In the genomic region with DNA sequence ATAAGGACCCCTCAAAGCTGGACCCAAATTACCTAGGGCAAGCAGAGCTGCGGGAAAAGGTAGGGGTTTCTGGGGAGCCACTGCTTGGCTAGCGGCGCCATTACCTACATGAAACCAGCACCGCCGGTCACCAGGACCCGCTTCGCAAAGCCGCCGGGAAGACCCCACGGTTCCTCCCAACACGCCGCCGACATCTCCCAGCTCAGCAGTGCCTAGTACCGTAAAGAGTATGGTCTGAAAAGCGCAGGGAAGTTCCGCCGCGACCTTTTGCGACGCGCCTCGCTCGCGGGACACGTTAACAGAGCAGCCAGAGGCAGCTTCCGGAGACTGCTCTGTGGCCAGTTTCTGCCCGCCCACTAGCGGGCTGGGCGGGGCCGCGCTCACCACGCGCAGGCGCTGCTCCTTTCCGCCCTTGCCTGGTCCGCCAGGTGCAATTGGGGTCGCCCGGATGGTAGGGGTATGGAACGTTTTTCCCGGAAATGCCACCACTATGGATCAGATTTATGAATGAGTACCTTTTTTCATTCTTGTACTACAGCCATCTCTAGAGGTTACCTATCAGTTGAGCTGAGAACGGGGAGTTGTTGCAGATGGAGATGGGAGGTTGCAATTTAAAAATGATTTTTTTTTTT, we compare ENCODE assay signal across 1 cellular context.
TF ChIP-seq lines count a peak whose summit lies in the region.

A gene with protein sequence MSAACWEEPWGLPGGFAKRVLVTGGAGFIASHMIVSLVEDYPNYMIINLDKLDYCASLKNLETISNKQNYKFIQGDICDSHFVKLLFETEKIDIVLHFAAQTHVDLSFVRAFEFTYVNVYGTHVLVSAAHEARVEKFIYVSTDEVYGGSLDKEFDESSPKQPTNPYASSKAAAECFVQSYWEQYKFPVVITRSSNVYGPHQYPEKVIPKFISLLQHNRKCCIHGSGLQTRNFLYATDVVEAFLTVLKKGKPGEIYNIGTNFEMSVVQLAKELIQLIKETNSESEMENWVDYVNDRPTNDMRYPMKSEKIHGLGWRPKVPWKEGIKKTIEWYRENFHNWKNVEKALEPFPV (minus strand): TSS at position 210 of the 632 bp plus-strand sequence. CDS start 16 bp downstream, at position 194.

TF ChIP-seq in GM12878, 131 proteins besides CTCF, POLR2A, EP300 and RAD21 (continued from another document and continues in another):
- TF ChIP-seq, protein P1, sequence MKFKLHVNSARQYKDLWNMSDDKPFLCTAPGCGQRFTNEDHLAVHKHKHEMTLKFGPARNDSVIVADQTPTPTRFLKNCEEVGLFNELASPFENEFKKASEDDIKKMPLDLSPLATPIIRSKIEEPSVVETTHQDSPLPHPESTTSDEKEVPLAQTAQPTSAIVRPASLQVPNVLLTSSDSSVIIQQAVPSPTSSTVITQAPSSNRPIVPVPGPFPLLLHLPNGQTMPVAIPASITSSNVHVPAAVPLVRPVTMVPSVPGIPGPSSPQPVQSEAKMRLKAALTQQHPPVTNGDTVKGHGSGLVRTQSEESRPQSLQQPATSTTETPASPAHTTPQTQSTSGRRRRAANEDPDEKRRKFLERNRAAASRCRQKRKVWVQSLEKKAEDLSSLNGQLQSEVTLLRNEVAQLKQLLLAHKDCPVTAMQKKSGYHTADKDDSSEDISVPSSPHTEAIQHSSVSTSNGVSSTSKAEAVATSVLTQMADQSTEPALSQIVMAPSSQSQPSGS (IDR thresholded peaks at IDR 0.05; ENCODE audit: low read length) = no peak
- TF ChIP-seq, protein P2, sequence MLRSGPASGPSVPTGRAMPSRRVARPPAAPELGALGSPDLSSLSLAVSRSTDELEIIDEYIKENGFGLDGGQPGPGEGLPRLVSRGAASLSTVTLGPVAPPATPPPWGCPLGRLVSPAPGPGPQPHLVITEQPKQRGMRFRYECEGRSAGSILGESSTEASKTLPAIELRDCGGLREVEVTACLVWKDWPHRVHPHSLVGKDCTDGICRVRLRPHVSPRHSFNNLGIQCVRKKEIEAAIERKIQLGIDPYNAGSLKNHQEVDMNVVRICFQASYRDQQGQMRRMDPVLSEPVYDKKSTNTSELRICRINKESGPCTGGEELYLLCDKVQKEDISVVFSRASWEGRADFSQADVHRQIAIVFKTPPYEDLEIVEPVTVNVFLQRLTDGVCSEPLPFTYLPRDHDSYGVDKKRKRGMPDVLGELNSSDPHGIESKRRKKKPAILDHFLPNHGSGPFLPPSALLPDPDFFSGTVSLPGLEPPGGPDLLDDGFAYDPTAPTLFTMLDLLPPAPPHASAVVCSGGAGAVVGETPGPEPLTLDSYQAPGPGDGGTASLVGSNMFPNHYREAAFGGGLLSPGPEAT (IDR thresholded peaks at IDR 0.05; ENCODE audit: low read depth) = peak; percentile 29; the same call in 1 of the 2 replicates
- TF ChIP-seq TCF3 (IDR thresholded peaks at IDR 0.05; ENCODE audit: borderline replicate concordance, insufficient read depth, low read depth, low read length) (no peak), MEF2B (IDR thresholded peaks at IDR 0.05; ENCODE audit: partially characterized antibody, poor library complexity, severe bottlenecking) (no peak), SP1 (IDR thresholded peaks at IDR 0.05; ENCODE audit: low read depth, low read length) (peak; percentile 59), EED (IDR thresholded peaks at IDR 0.05; ENCODE audit: low read depth) (no peak), RCOR1 (conservative IDR thresholded peaks at IDR 0.05; ENCODE audit: low read depth, low read length) (0 out of 2 replicates have a peak, but pooled peaks have one; percentile 65), SIN3A (IDR thresholded peaks at IDR 0.05; ENCODE audit: low read depth, low read length) (peak; percentile 72), KAT2A (conservative IDR thresholded peaks at IDR 0.05; ENCODE audit: control insufficient read depth, low read depth, low read length) (no peak), CHD4 (IDR thresholded peaks at IDR 0.05) (no peak), MTA3 (IDR thresholded peaks at IDR 0.05; ENCODE audit: borderline replicate concordance, low read length) (no peak), RELA (IDR thresholded peaks at IDR 0.05; ENCODE audit: borderline replicate concordance, partially characterized antibody) (peak; percentile 61), CHD2 (IDR thresholded peaks at IDR 0.05; ENCODE audit: borderline replicate concordance, low read depth, low read length) (peak; percentile 92), NBN (IDR thresholded peaks at IDR 0.05) (peak; percentile 77), EGR1 (IDR thresholded peaks at IDR 0.05; ENCODE audit: borderline replicate concordance in 1 of 2, low read depth in 2 of 2, low read length in 2 of 2) (no peak)
- TF ChIP-seq, protein P3, sequence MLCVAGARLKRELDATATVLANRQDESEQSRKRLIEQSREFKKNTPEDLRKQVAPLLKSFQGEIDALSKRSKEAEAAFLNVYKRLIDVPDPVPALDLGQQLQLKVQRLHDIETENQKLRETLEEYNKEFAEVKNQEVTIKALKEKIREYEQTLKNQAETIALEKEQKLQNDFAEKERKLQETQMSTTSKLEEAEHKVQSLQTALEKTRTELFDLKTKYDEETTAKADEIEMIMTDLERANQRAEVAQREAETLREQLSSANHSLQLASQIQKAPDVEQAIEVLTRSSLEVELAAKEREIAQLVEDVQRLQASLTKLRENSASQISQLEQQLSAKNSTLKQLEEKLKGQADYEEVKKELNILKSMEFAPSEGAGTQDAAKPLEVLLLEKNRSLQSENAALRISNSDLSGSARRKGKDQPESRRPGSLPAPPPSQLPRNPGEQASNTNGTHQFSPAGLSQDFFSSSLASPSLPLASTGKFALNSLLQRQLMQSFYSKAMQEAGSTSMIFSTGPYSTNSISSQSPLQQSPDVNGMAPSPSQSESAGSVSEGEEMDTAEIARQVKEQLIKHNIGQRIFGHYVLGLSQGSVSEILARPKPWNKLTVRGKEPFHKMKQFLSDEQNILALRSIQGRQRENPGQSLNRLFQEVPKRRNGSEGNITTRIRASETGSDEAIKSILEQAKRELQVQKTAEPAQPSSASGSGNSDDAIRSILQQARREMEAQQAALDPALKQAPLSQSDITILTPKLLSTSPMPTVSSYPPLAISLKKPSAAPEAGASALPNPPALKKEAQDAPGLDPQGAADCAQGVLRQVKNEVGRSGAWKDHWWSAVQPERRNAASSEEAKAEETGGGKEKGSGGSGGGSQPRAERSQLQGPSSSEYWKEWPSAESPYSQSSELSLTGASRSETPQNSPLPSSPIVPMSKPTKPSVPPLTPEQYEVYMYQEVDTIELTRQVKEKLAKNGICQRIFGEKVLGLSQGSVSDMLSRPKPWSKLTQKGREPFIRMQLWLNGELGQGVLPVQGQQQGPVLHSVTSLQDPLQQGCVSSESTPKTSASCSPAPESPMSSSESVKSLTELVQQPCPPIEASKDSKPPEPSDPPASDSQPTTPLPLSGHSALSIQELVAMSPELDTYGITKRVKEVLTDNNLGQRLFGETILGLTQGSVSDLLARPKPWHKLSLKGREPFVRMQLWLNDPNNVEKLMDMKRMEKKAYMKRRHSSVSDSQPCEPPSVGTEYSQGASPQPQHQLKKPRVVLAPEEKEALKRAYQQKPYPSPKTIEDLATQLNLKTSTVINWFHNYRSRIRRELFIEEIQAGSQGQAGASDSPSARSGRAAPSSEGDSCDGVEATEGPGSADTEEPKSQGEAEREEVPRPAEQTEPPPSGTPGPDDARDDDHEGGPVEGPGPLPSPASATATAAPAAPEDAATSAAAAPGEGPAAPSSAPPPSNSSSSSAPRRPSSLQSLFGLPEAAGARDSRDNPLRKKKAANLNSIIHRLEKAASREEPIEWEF (IDR thresholded peaks at IDR 0.05; ENCODE audit: insufficient replicate concordance, low read depth, low read length) = no peak
- TF ChIP-seq, protein P4, sequence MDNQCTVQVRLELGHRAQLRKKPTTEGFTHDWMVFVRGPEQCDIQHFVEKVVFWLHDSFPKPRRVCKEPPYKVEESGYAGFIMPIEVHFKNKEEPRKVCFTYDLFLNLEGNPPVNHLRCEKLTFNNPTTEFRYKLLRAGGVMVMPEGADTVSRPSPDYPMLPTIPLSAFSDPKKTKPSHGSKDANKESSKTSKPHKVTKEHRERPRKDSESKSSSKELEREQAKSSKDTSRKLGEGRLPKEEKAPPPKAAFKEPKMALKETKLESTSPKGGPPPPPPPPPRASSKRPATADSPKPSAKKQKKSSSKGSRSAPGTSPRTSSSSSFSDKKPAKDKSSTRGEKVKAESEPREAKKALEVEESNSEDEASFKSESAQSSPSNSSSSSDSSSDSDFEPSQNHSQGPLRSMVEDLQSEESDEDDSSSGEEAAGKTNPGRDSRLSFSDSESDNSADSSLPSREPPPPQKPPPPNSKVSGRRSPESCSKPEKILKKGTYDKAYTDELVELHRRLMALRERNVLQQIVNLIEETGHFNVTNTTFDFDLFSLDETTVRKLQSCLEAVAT (IDR thresholded peaks at IDR 0.05) = no peak; the same call in 1 of the 2 replicates
- TF ChIP-seq, protein P5, sequence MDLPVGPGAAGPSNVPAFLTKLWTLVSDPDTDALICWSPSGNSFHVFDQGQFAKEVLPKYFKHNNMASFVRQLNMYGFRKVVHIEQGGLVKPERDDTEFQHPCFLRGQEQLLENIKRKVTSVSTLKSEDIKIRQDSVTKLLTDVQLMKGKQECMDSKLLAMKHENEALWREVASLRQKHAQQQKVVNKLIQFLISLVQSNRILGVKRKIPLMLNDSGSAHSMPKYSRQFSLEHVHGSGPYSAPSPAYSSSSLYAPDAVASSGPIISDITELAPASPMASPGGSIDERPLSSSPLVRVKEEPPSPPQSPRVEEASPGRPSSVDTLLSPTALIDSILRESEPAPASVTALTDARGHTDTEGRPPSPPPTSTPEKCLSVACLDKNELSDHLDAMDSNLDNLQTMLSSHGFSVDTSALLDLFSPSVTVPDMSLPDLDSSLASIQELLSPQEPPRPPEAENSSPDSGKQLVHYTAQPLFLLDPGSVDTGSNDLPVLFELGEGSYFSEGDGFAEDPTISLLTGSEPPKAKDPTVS (IDR thresholded peaks at IDR 0.05; ENCODE audit: low read depth, low read length) = no peak
- TF ChIP-seq, protein P6, sequence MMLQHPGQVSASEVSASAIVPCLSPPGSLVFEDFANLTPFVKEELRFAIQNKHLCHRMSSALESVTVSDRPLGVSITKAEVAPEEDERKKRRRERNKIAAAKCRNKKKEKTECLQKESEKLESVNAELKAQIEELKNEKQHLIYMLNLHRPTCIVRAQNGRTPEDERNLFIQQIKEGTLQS (IDR thresholded peaks at IDR 0.05; ENCODE audit: borderline replicate concordance, extremely low read depth, low read depth, low read length) = peak; percentile 75; the same call in 1 of the 2 replicates
- TF ChIP-seq, protein P7, sequence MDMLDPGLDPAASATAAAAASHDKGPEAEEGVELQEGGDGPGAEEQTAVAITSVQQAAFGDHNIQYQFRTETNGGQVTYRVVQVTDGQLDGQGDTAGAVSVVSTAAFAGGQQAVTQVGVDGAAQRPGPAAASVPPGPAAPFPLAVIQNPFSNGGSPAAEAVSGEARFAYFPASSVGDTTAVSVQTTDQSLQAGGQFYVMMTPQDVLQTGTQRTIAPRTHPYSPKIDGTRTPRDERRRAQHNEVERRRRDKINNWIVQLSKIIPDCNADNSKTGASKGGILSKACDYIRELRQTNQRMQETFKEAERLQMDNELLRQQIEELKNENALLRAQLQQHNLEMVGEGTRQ (IDR thresholded peaks at IDR 0.05; ENCODE audit: borderline replicate concordance, low read depth, low read length) = no peak
- TF ChIP-seq, protein P8, sequence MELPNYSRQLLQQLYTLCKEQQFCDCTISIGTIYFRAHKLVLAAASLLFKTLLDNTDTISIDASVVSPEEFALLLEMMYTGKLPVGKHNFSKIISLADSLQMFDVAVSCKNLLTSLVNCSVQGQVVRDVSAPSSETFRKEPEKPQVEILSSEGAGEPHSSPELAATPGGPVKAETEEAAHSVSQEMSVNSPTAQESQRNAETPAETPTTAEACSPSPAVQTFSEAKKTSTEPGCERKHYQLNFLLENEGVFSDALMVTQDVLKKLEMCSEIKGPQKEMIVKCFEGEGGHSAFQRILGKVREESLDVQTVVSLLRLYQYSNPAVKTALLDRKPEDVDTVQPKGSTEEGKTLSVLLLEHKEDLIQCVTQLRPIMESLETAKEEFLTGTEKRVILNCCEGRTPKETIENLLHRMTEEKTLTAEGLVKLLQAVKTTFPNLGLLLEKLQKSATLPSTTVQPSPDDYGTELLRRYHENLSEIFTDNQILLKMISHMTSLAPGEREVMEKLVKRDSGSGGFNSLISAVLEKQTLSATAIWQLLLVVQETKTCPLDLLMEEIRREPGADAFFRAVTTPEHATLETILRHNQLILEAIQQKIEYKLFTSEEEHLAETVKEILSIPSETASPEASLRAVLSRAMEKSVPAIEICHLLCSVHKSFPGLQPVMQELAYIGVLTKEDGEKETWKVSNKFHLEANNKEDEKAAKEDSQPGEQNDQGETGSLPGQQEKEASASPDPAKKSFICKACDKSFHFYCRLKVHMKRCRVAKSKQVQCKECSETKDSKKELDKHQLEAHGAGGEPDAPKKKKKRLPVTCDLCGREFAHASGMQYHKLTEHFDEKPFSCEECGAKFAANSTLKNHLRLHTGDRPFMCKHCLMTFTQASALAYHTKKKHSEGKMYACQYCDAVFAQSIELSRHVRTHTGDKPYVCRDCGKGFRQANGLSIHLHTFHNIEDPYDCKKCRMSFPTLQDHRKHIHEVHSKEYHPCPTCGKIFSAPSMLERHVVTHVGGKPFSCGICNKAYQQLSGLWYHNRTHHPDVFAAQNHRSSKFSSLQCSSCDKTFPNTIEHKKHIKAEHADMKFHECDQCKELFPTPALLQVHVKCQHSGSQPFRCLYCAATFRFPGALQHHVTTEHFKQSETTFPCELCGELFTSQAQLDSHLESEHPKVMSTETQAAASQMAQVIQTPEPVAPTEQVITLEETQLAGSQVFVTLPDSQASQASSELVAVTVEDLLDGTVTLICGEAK (IDR thresholded peaks at IDR 0.05; ENCODE audit: borderline replicate concordance) = peak; percentile 46; the same call in 1 of the 2 replicates
- TF ChIP-seq, protein P9, sequence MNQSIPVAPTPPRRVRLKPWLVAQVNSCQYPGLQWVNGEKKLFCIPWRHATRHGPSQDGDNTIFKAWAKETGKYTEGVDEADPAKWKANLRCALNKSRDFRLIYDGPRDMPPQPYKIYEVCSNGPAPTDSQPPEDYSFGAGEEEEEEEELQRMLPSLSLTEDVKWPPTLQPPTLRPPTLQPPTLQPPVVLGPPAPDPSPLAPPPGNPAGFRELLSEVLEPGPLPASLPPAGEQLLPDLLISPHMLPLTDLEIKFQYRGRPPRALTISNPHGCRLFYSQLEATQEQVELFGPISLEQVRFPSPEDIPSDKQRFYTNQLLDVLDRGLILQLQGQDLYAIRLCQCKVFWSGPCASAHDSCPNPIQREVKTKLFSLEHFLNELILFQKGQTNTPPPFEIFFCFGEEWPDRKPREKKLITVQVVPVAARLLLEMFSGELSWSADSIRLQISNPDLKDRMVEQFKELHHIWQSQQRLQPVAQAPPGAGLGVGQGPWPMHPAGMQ (IDR thresholded peaks at IDR 0.05; ENCODE audit: borderline replicate concordance) = no peak
